1 cellular context compared by ENCODE assay signal in the genomic region with DNA sequence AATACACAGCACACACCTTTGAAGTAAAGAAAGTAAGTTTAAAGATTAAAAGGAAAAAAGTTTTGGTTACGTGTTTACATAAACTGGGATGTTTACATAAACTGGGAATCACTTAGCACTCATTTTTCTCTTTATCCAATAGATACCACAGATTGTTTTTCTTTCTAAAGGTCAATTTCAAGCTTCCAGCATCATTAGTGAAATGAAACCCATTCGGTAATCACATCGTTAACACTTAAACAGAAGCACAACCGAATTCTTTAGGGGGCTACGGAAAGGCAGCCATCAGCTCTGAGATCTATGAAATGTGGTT.
TF ChIP-seq lines count a peak whose summit lies in the region.

No MANE protein-coding gene starts in this region.

TF ChIP-seq in H1, 55 proteins besides CTCF, POLR2A, EP300 and RAD21 (continued from another document):
- TF ChIP-seq JUN (IDR thresholded peaks at IDR 0.05; ENCODE audit: low read depth, low read length) (no peak), EZH2 (IDR thresholded peaks at IDR 0.05; ENCODE audit: low read depth, low read length, severe bottlenecking) (no peak), CTBP2 (IDR thresholded peaks at IDR 0.05; ENCODE audit: borderline replicate concordance, insufficient read depth, insufficient read length, low read length) (no peak), TEAD4 (IDR thresholded peaks at IDR 0.05; ENCODE audit: low read depth, low read length) (no peak)
